Comparison of ENCODE assay signal across 17 cellular contexts in the genomic region with DNA sequence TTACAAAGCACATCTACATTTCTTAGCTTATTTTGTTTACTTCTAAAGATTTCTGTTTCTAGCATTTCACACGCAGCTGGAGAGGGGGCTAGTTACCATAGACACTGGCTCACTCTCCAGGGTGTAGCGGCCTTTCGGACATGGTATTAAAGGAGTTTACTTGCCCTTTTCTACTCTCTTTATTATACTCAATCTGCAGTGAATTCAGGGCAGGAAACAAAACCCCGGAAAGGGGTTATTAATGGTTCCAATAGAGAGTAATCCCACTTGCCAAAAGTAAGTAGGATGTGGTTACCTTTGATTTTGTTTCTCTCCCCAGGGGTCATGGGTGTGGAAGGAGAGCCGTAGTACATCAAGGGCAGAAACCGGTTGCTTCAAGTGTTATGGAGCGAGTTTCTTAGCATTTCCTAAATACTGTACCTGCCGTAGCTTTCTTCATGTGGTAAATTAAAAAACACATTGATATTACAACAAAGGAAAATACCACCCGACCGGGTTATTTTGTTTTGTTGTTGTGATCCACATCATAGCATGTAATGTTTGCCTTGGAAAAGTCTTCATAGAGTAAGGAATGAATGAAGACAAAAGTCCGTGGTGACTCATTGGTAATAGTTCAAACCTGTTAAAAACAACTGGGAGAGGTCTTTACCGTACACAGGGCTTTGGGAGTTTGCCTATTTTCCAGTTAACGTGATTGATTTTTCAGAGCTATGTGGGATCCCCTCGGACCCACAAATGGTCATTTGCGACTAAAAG.
DNase-seq lines count a peak whose midpoint lies in the region; ATAC-seq and TF ChIP-seq lines count a peak whose summit lies in the region.
"Had no signal": no experiment of that assay in that cellular context is flagged by ENCODE, and none has a peak within 500 bp of the region (broad histone marks: within the 10 kb centered on the region; RNA-seq: fewer than 3 reads in every experiment).

No MANE protein-coding gene starts in this region.

- H3K9me3 Mint-ChIP-seq in WTC11 = peaks cover 4% of the 10 kb centered on the region

- H3K27ac ChIP-seq in DND-41 (ENCODE audit: low read length) (no peak overlapping the region), iPS-18a (ENCODE audit: low read length) (no peak overlapping the region), tibial artery (no peak overlapping the region)
- H3K27ac ChIP-seq: lower lobe of right lung, upper lobe of right lung had no signal

- H3K9me2 ChIP-seq in Loucy (replicated peaks; ENCODE audit: low read depth, low read length) = no peaks in the 10 kb centered on the region

- H3K27me3 ChIP-seq in DND-41 (ENCODE audit: insufficient read depth, low read length, poor library complexity) = peaks cover 40% of the 10 kb centered on the region
- H3K27me3 ChIP-seq in Loucy (ENCODE audit: insufficient read depth, low read length, poor library complexity, severe bottlenecking) = no peaks in the 10 kb centered on the region
- no peaks in the 10 kb centered on the region for H3K27me3 ChIP-seq in iPS-18a (ENCODE audit: control insufficient read depth, insufficient read depth, low read length)
- peaks cover 0 to 4% of the 10 kb centered on the region in 2 donors for H3K27me3 ChIP-seq in tibial artery

- TF ChIP-seq CTCF in DND-41 (IDR thresholded peaks at IDR 0.05; ENCODE audit: borderline replicate concordance, extremely low read depth, low read length, poor library complexity, severe bottlenecking) (no peak), Loucy (conservative IDR thresholded peaks at IDR 0.05; ENCODE audit: low read length) (no peak), WTC11 (IDR thresholded peaks at IDR 0.05) (no peak), tibial artery (IDR thresholded peaks at IDR 0.05) (no peak)

- no peak overlapping the region for H3K4me3 ChIP-seq in DND-41 (ENCODE audit: low read depth in 1 of 2, low read length in 2 of 2)
- H3K4me3 ChIP-seq in Loucy (ENCODE audit: low read length, poor library complexity, severe bottlenecking) = no peak overlapping the region
- H3K4me3 ChIP-seq in iPS-18a (ENCODE audit: low read length) = peak overlapping the region; percentile 18
- H3K4me3 ChIP-seq in tibial artery = no peak overlapping the region
- H3K4me3 ChIP-seq: lower lobe of right lung, upper lobe of right lung had no signal

- no peak overlapping the region for H3K27ac Mint-ChIP-seq in WTC11
- H3K27ac Mint-ChIP-seq: activated naive CD8-positive, alpha-beta T cell had no signal

- H4K20me1 ChIP-seq in DND-41 (ENCODE audit: insufficient read depth, low read length) = no peaks in the 10 kb centered on the region
- H4K20me1 ChIP-seq in Loucy (ENCODE audit: insufficient read depth, low read length, poor library complexity, severe bottlenecking) = no peaks in the 10 kb centered on the region

- no peaks in the 10 kb centered on the region for H3K36me3 Mint-ChIP-seq in WTC11
- H3K36me3 Mint-ChIP-seq: activated naive CD8-positive, alpha-beta T cell had no signal

- H3K4me1 Mint-ChIP-seq in WTC11 = peaks cover 43% of the 10 kb centered on the region

- H3K4me3 Mint-ChIP-seq in WTC11 = no peak overlapping the region
- H3K4me3 Mint-ChIP-seq: activated naive CD8-positive, alpha-beta T cell had no signal

- ATAC-seq in DND-41 (ENCODE audit: insufficient read depth, low read depth) (peak; percentile 98), WTC11 (peak; percentile 71), GM19395 (IDR thresholded peaks at IDR 0.05; ENCODE audit: unreplicated experiment) (no peak)
- ATAC-seq: lower lobe of right lung, upper lobe of right lung had no signal

- H3K4me1 ChIP-seq in DND-41 (ENCODE audit: insufficient read depth, low read length) = peaks cover 10% of the 10 kb centered on the region; the same call in 1 of the 2 replicates
- H3K4me1 ChIP-seq in Loucy (ENCODE audit: insufficient read depth, low read length, poor library complexity, severe bottlenecking) = peaks cover 3% of the 10 kb centered on the region
- H3K4me1 ChIP-seq in iPS-18a (ENCODE audit: control insufficient read depth, low read depth, low read length) = peaks cover 18% of the 10 kb centered on the region
- H3K4me1 ChIP-seq in tibial artery = peaks cover 0 to 4% (median 0%) of the 10 kb centered on the region in 4 donors

- H3F3A ChIP-seq in Loucy (ENCODE audit: low read depth) = no peaks in the 10 kb centered on the region

- intact Hi-C loops in tibial artery (cut with DNase I; ENCODE audit: low total_unique reads) = no loop called here

- H2AFZ ChIP-seq in DND-41 (ENCODE audit: low read depth, low read length) (no peak overlapping the region), Loucy (ENCODE audit: low read length) (no peak overlapping the region)

- H3K4me2 ChIP-seq in DND-41 (ENCODE audit: insufficient read depth, low read length) = no peak overlapping the region
- H3K4me2 ChIP-seq in Loucy (ENCODE audit: low read depth, low read length, poor library complexity, severe bottlenecking) = peak overlapping the region; percentile 10

- POLR2A ChIA-PET in WTC11 (lab: Charles Lee) = no interaction called here

- CTCF ChIA-PET in WTC11 (lab: Charles Lee) = interaction anchor here (0.9 to 2.9 kb wide), 2 partner anchors 9 to 46 kb away, joined by 3 to 14 read pairs; no protein-coding TSS in a partner anchor

- peaks cover 15% of the 10 kb centered on the region for H3K27me3 Mint-ChIP-seq in WTC11 (ENCODE audit: low read depth)

- DNase-seq in DND-41 (peak; percentile 50), WTC11 (ENCODE audit: low spot score) (no peak), erythroblast (lab: John Stamatoyannopoulos, UW) (no peak), tibial artery (no peak), HuH-7.5 (ENCODE audit: low spot score) (no peak)
- DNase-seq: activated CD4-positive, alpha-beta T cell treated with anti-CD3 and anti-CD28 coated beads for 4 hours; EL; lower lobe of right lung; NCI-H1694; NCI-H345; occipital lobe; stimulated activated CD4-positive, alpha-beta T cell treated with anti-CD3 and anti-CD28 coated beads, Interleukin-12 subunit alpha, Interleukin-12 subunit beta, amount 100 ng/mL, for 4 hours; upper lobe of right lung had no signal

- H3K9me3 ChIP-seq in DND-41 (ENCODE audit: insufficient read depth, low read length, severe bottlenecking) (no peaks in the 10 kb centered on the region), Loucy (ENCODE audit: insufficient read depth, low read depth, low read length) (no peaks in the 10 kb centered on the region), iPS-18a (ENCODE audit: control insufficient read depth, low read depth, low read length) (no peaks in the 10 kb centered on the region), tibial artery (no peaks in the 10 kb centered on the region)
- H3K9me3 ChIP-seq: lower lobe of right lung, upper lobe of right lung had no signal

- H3K9ac ChIP-seq in DND-41 (ENCODE audit: low read depth, low read length) (no peak overlapping the region), Loucy (ENCODE audit: low read depth, low read length, poor library complexity, severe bottlenecking) (no peak overlapping the region), iPS-18a (ENCODE audit: low read length) (no peak overlapping the region)

- TF ChIP-seq POLR2A in erythroblast (IDR thresholded peaks at IDR 0.05; ENCODE audit: low read length) = no peak

- no peaks in the 10 kb centered on the region for H3K79me2 ChIP-seq in DND-41 (ENCODE audit: insufficient read depth, low read length)
- H3K79me2 ChIP-seq in Loucy (ENCODE audit: insufficient read depth, low read length) = no peaks in the 10 kb centered on the region

- no peaks in the 10 kb centered on the region for H3K36me3 ChIP-seq in DND-41 (ENCODE audit: insufficient read depth, low read length)
- H3K36me3 ChIP-seq in Loucy (ENCODE audit: insufficient read depth, low read length) = no peaks in the 10 kb centered on the region
- no peaks in the 10 kb centered on the region for H3K36me3 ChIP-seq in iPS-18a (ENCODE audit: control insufficient read depth, low read depth, low read length)
- no peaks in the 10 kb centered on the region for H3K36me3 ChIP-seq in tibial artery
- H3K36me3 ChIP-seq: lower lobe of right lung, upper lobe of right lung had no signal

TF ChIP-seq in WTC11, 78 proteins besides CTCF, POLR2A, EP300 and RAD21 (continues in another document):
- TF ChIP-seq, protein P1, sequence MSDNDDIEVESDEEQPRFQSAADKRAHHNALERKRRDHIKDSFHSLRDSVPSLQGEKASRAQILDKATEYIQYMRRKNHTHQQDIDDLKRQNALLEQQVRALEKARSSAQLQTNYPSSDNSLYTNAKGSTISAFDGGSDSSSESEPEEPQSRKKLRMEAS (CRISPR knock-in tag; IDR thresholded peaks at IDR 0.05) = no peak
- TF ChIP-seq GRHL2 (CRISPR knock-in tag; IDR thresholded peaks at IDR 0.05; ENCODE audit: insufficient replicate concordance, severe bottlenecking) = no peak
- TF ChIP-seq ZNF232 (CRISPR knock-in tag; IDR thresholded peaks at IDR 0.05) = no peak
- no peak for TF ChIP-seq NFATC4 (CRISPR knock-in tag; IDR thresholded peaks at IDR 0.05)
- no peak for TF ChIP-seq FOXP1 (CRISPR knock-in tag; IDR thresholded peaks at IDR 0.05; ENCODE audit: borderline replicate concordance)
- no peak for TF ChIP-seq ERG (CRISPR knock-in tag; IDR thresholded peaks at IDR 0.05)
- TF ChIP-seq NR2C2 (CRISPR knock-in tag; IDR thresholded peaks at IDR 0.05) = no peak
- no peak for TF ChIP-seq ATF2 (CRISPR knock-in tag; IDR thresholded peaks at IDR 0.05; ENCODE audit: borderline replicate concordance, low read depth)
- TF ChIP-seq JAZF1 (CRISPR knock-in tag; IDR thresholded peaks at IDR 0.05) = no peak
